In genomic region chr22:20203142-20204099, GRCh38 we compare ENCODE assay signal across 1 cellular context.
TF ChIP-seq lines count a peak whose summit lies in the region.

No MANE protein-coding gene starts in this region.

TF ChIP-seq in K562, 482 proteins besides CTCF, POLR2A, EP300 and RAD21 (continued from another document and continues in another):
- TF ChIP-seq XRCC3 (IDR thresholded peaks at IDR 0.05) (no peak), ZC3H8 (IDR thresholded peaks at IDR 0.05) (no peak), HES1 (IDR thresholded peaks at IDR 0.05; ENCODE audit: low read depth) (no peak), PHB (CRISPR knock-in tag; IDR thresholded peaks at IDR 0.05) (no peak), KDM5B (IDR thresholded peaks at IDR 0.05; ENCODE audit: insufficient replicate concordance, low read depth, low read length) (no peak), TEAD1 (CRISPR knock-in tag; IDR thresholded peaks at IDR 0.05) (0 out of 4 replicates have a peak, but pooled peaks of 1 of the 2 experiments have one; percentile 21), DMBX1 (CRISPR knock-in tag; IDR thresholded peaks at IDR 0.05; ENCODE audit: borderline replicate concordance) (peak; percentile 38; the same call in 1 of the 2 replicates), ZNF584 (CRISPR knock-in tag; IDR thresholded peaks at IDR 0.05; ENCODE audit: low read depth) (no peak), THRB (CRISPR knock-in tag; conservative IDR thresholded peaks at IDR 0.05) (peak; percentile 79; the same call in 1 of the 2 replicates), KDM4B (IDR thresholded peaks at IDR 0.05; ENCODE audit: borderline replicate concordance in 2 of 2, low read depth in 1 of 2) (0 out of 4 replicates have a peak, but pooled peaks of 1 of the 2 experiments have one; percentile 5), SAP30 (IDR thresholded peaks at IDR 0.05; ENCODE audit: borderline replicate concordance, insufficient read depth, low read depth, low read length, poor library complexity, severe bottlenecking) (peak; percentile 38), EGR1 (conservative IDR thresholded peaks at IDR 0.05) (0 out of 2 replicates have a peak, but pooled peaks have one; percentile 10), MAZ (CRISPR knock-in tag; conservative IDR thresholded peaks at IDR 0.05 in 1 of 2, IDR thresholded peaks at IDR 0.05 in 1 of 2) (peak; percentile 50 to 54; a peak in 1 of 4 replicates), BCL6 (CRISPR knock-in tag; IDR thresholded peaks at IDR 0.05) (no peak), FOXO4 (CRISPR knock-in tag; IDR thresholded peaks at IDR 0.05) (0 out of 2 replicates have a peak, but pooled peaks have one; percentile 61), SRSF3 (IDR thresholded peaks at IDR 0.05; ENCODE audit: insufficient read depth, low read length) (no peak), ETS1 (conservative IDR thresholded peaks at IDR 0.05; ENCODE audit: control insufficient read depth, low read depth, low read length) (no peak), MAX (CRISPR knock-in tag; IDR thresholded peaks at IDR 0.05) (no peak), ZNF280A (IDR thresholded peaks at IDR 0.05; ENCODE audit: low read depth, partially characterized antibody) (no peak), MITF (IDR thresholded peaks at IDR 0.05) (no peak), ZBED1 (IDR thresholded peaks at IDR 0.05) (no peak), SMARCC2 (IDR thresholded peaks at IDR 0.05; ENCODE audit: low read depth) (no peak), ATF1 (CRISPR knock-in tag; IDR thresholded peaks at IDR 0.05) (no peak), ATF1 (tag; IDR thresholded peaks at IDR 0.05) (peak; percentile 55; the same call in 1 of the 2 replicates), SPI1 (IDR thresholded peaks at IDR 0.05; ENCODE audit: borderline replicate concordance, low read depth, low read length) (peak; percentile 79; the same call in 1 of the 2 replicates), ZNF217 (CRISPR knock-in tag; IDR thresholded peaks at IDR 0.05) (no peak), ZBTB2 (IDR thresholded peaks at IDR 0.05) (no peak), POU5F1 (IDR thresholded peaks at IDR 0.05; ENCODE audit: borderline replicate concordance, low read depth, low read length, partially characterized antibody) (peak; percentile 21), JUNB (CRISPR knock-in tag; conservative IDR thresholded peaks at IDR 0.05) (0 out of 2 replicates have a peak, but pooled peaks have one; percentile 45), ARNT (IDR thresholded peaks at IDR 0.05) (no peak), SETDB1 (IDR thresholded peaks at IDR 0.05; ENCODE audit: low read length) (peak; percentile 59), USF1 (CRISPR knock-in tag; IDR thresholded peaks at IDR 0.05) (no peak), NR4A1 (CRISPR knock-in tag; IDR thresholded peaks at IDR 0.05) (0 out of 2 replicates have a peak, but pooled peaks have one; percentile 26), NR4A1 (tag; IDR thresholded peaks at IDR 0.05) (no peak), STAT6 (CRISPR knock-in tag; IDR thresholded peaks at IDR 0.05) (no peak), ZNF445 (CRISPR knock-in tag; IDR thresholded peaks at IDR 0.05; ENCODE audit: low read depth) (no peak), SRF (CRISPR knock-in tag; IDR thresholded peaks at IDR 0.05) (0 out of 4 replicates have a peak, but pooled peaks of 1 of the 2 experiments have one; percentile 8), ZNF644 (tag; IDR thresholded peaks at IDR 0.05; ENCODE audit: low read depth) (no peak), ZBTB9 (CRISPR knock-in tag; IDR thresholded peaks at IDR 0.05) (0 out of 2 replicates have a peak, but pooled peaks have one; percentile 17), ESRRA (IDR thresholded peaks at IDR 0.05; ENCODE audit: borderline replicate concordance, low read depth) (peak; percentile 56; the same call in 1 of the 2 replicates), ZNF274 (IDR thresholded peaks at IDR 0.05; ENCODE audit: borderline replicate concordance, low read depth, low read length) (no peak), ZNF512 (tag; IDR thresholded peaks at IDR 0.05) (no peak), RBBP5 (IDR thresholded peaks at IDR 0.05; ENCODE audit: borderline replicate concordance, insufficient read depth, low read length, poor library complexity, severe bottlenecking) (no peak), ZNF77 (CRISPR knock-in tag; IDR thresholded peaks at IDR 0.05) (no peak), BHLHE40 (IDR thresholded peaks at IDR 0.05; ENCODE audit: low read length) (no peak)
